22 cellular contexts compared by ENCODE assay signal in genomic region chr3:194368918-194369317, GRCh38. TPM values are rescaled to one million over a fixed set of nuclear protein-coding genes. Genes with fewer than 3 reads are reported as not detected.
DNase-seq lines count a peak whose midpoint lies in the region; TF ChIP-seq lines count a peak whose summit lies in the region.
"Had no signal": no experiment of that assay in that cellular context is flagged by ENCODE, and none has a peak within 500 bp of the region (broad histone marks: within the 10 kb centered on the region; RNA-seq: fewer than 3 reads in every experiment).

No MANE protein-coding gene starts in this region.

- H3K4me3 Mint-ChIP-seq in chondrocyte (ENCODE audit: unreplicated experiment) (no peak overlapping the region), neural progenitor cell (no peak overlapping the region), mesothelial cell of epicardium (no peak overlapping the region)
- H3K4me3 Mint-ChIP-seq: CD4-positive, CD25-positive, alpha-beta regulatory T cell had no signal

- peaks cover 21% of the 10 kb centered on the region for H3F3A ChIP-seq in GM23248 (ENCODE audit: insufficient read depth)
- peaks cover 10% of the 10 kb centered on the region for H3F3A ChIP-seq in neural progenitor cell (ENCODE audit: low read depth)

- no peak for DNase-seq in AG09309 (ENCODE audit: low read depth)
- no peak for DNase-seq in GM23248
- peak; percentile 38 for DNase-seq in chondrocyte (ENCODE audit: low spot score)
- no peak for DNase-seq in neural progenitor cell (ENCODE audit: low spot score)
- DNase-seq in SKM-1 (lab: John Stamatoyannopoulos, UW; ENCODE audit: unreplicated experiment): no peak
- DNase-seq in mesothelial cell of epicardium (ENCODE audit: low spot score in 2 of 2, unreplicated experiment in 2 of 2): no peak
- no peak for DNase-seq in DMS114 treated with DMSO at 0.1 percent for 48 hours (lab: John Stamatoyannopoulos, UW; ENCODE audit: unreplicated experiment)
- no peak for DNase-seq in brain microvascular endothelial cell
- DNase-seq: COR-L47, DMS 273 treated with DMSO at 0.1 percent for 48 hours, GDM1, NCI-H1417 treated with DMSO at 0.1 percent for 48 hours, NCI-H1930, NCI-H345, NCI-H526 had no signal

- H4K20me1 ChIP-seq in GM23248 (ENCODE audit: insufficient read depth) (no peaks in the 10 kb centered on the region), neural progenitor cell (ENCODE audit: low read depth) (no peaks in the 10 kb centered on the region)

- peaks cover 37% of the 10 kb centered on the region for H3K4me1 Mint-ChIP-seq in chondrocyte (ENCODE audit: low read depth)
- H3K4me1 Mint-ChIP-seq in neural progenitor cell: peaks cover 33% of the 10 kb centered on the region
- peaks cover 23% of the 10 kb centered on the region for H3K4me1 Mint-ChIP-seq in mesothelial cell of epicardium

- H2AFZ ChIP-seq in GM23248 (peak overlapping the region; percentile 39; the same call in 1 of the 2 replicates), neural progenitor cell (replicated peaks) (no peak overlapping the region)

- TF ChIP-seq CTCF in AG09309 (IDR thresholded peaks at IDR 0.05; ENCODE audit: control insufficient read depth, insufficient read depth, low read depth, low read length, missing control alignments): no peak
- no peak for TF ChIP-seq CTCF in chondrocyte (IDR thresholded peaks at IDR 0.05)
- TF ChIP-seq CTCF in neural progenitor cell (IDR thresholded peaks at IDR 0.05): no peak
- no peak for TF ChIP-seq CTCF in mesothelial cell of epicardium (IDR thresholded peaks at IDR 0.05; ENCODE audit: unreplicated experiment)
- no peak for TF ChIP-seq CTCF in brain microvascular endothelial cell (IDR thresholded peaks at IDR 0.05; ENCODE audit: low read depth, low read length, missing control alignments)

- H3K27me3 Mint-ChIP-seq in chondrocyte (ENCODE audit: low read depth): peaks cover 21% of the 10 kb centered on the region
- peaks cover 19% of the 10 kb centered on the region for H3K27me3 Mint-ChIP-seq in neural progenitor cell (ENCODE audit: insufficient read depth, low read depth)
- H3K27me3 Mint-ChIP-seq in mesothelial cell of epicardium (ENCODE audit: low read depth): peaks cover 55% of the 10 kb centered on the region

- in situ Hi-C loops in GM23248 (cut with MboI): no loop called here
- in situ Hi-C loops in brain microvascular endothelial cell (cut with HindIII; ENCODE audit: low pct_ligation_motif_present, low sequenced_read_pairs): no loop called here

- H3K79me2 ChIP-seq in GM23248 (ENCODE audit: insufficient read depth) (no peaks in the 10 kb centered on the region), neural progenitor cell (ENCODE audit: low read depth) (no peaks in the 10 kb centered on the region)

- WGBS in GM23248 (ENCODE audit: low coverage in 1 of 2, low lambda C conversion rate in 2 of 2, missing lambda C conversion rate in 2 of 2), 2 experiments: 11 to 16% methylated on average over 6 of the region's 6 CpGs

- H3K9ac ChIP-seq in GM23248: peak overlapping the region; percentile 63
- no peak overlapping the region for H3K9ac ChIP-seq in neural progenitor cell

- H3K36me3 Mint-ChIP-seq in chondrocyte (ENCODE audit: low read depth) (no peaks in the 10 kb centered on the region), neural progenitor cell (no peaks in the 10 kb centered on the region), mesothelial cell of epicardium (no peaks in the 10 kb centered on the region)
- H3K36me3 Mint-ChIP-seq: CD4-positive, CD25-positive, alpha-beta regulatory T cell had no signal

- peak overlapping the region; percentile 51; the same call in 1 of the 2 replicates for H3K27ac ChIP-seq in GM23248
- H3K27ac ChIP-seq in neural progenitor cell: no peak overlapping the region
- no peak overlapping the region for H3K27ac ChIP-seq in brain microvascular endothelial cell
- H3K27ac ChIP-seq: SJSA1 had no signal

- H3K4me2 ChIP-seq in GM23248 (ENCODE audit: unreplicated experiment) (peak overlapping the region; percentile 67), neural progenitor cell (no peak overlapping the region)

- no peak overlapping the region for H3K27ac Mint-ChIP-seq in chondrocyte (ENCODE audit: unreplicated experiment)
- peak overlapping the region; percentile 78 for H3K27ac Mint-ChIP-seq in neural progenitor cell
- H3K27ac Mint-ChIP-seq in mesothelial cell of epicardium: no peak overlapping the region
- H3K27ac Mint-ChIP-seq: CD4-positive, CD25-positive, alpha-beta regulatory T cell; GM23338 had no signal

- H3K4me1 ChIP-seq in GM23248 (ENCODE audit: insufficient read depth): peaks cover 39% of the 10 kb centered on the region
- H3K4me1 ChIP-seq in neural progenitor cell: peaks cover 30% of the 10 kb centered on the region

- H3K9me3 Mint-ChIP-seq in chondrocyte (ENCODE audit: low read depth) (no peaks in the 10 kb centered on the region), neural progenitor cell (no peaks in the 10 kb centered on the region), mesothelial cell of epicardium (no peaks in the 10 kb centered on the region)
- H3K9me3 Mint-ChIP-seq: GM23338 had no signal

- H3K27me3 ChIP-seq in GM23248 (replicated peaks; ENCODE audit: insufficient read depth) (no peaks in the 10 kb centered on the region), neural progenitor cell (peaks cover 12% of the 10 kb centered on the region), brain microvascular endothelial cell (replicated peaks) (peaks cover 35% of the 10 kb centered on the region)
- H3K27me3 ChIP-seq: SJSA1 had no signal

- H3K9me3 ChIP-seq in GM23248 (ENCODE audit: low read depth) (no peaks in the 10 kb centered on the region), neural progenitor cell (ENCODE audit: low read depth) (no peaks in the 10 kb centered on the region)
- H3K9me3 ChIP-seq: SJSA1 had no signal

- H3K36me3 ChIP-seq in GM23248 (ENCODE audit: low read depth) (no peaks in the 10 kb centered on the region), neural progenitor cell (no peaks in the 10 kb centered on the region), brain microvascular endothelial cell (replicated peaks) (no peaks in the 10 kb centered on the region)
- H3K36me3 ChIP-seq: SJSA1 had no signal

- peak overlapping the region; percentile 42 for H3K4me3 ChIP-seq in AG09309 (ENCODE audit: control insufficient read depth, low read depth, low read length)
- H3K4me3 ChIP-seq in GM23248: peak overlapping the region; percentile 53
- no peak overlapping the region for H3K4me3 ChIP-seq in neural progenitor cell
- H3K4me3 ChIP-seq in brain microvascular endothelial cell (ENCODE audit: low read depth, low read length): no peak overlapping the region
- H3K4me3 ChIP-seq: GM12878, SJSA1 had no signal

- H3K9me2 ChIP-seq in GM23248 (ENCODE audit: insufficient read depth): no peaks in the 10 kb centered on the region

RNA-seq across cellular contexts. Expression of gene LRRC15, which starts 0.6 kb away (rescaled TPM):
- total RNA-seq in GM23248 (2014; rRNA removed; shearing (Covaris generic)): 16.4 and 24.2 TPM in 2 replicates
- 20.9 and 21.2 TPM in 2 replicates for polyA plus RNA-seq in GM23248 (2016; fragmentation: Nextera tagmentation; extraction: Ambion mirVana)
- total RNA-seq in chondrocyte (0.18 to 1.7 TPM (median 0.22 TPM) in 3 replicates), neural progenitor cell (ENCODE audit: low replicate concordance) (not detected in 2 replicates), mesothelial cell of epicardium (0.05 TPM in 1 of 3 replicates, not detected in the others)
- total RNA-seq: A673; CD4-positive, CD25-positive, alpha-beta regulatory T cell; GM12878 had no signal
- polyA plus RNA-seq: CD4-positive, CD25-positive, alpha-beta regulatory T cell; GM12878 had no signal

RNA-seq across cellular contexts. Expression of gene CPN2, which starts 17.8 kb away (rescaled TPM):
- total RNA-seq in GM23248 (2014; rRNA removed; shearing (Covaris generic)): not detected in 2 replicates
- polyA plus RNA-seq in GM23248 (2016; fragmentation: Nextera tagmentation; extraction: Ambion mirVana): not detected in 2 replicates
- total RNA-seq in chondrocyte (not detected in 3 replicates), neural progenitor cell (ENCODE audit: low replicate concordance) (not detected in 2 replicates), mesothelial cell of epicardium (not detected in 3 replicates)
- total RNA-seq: A673; CD4-positive, CD25-positive, alpha-beta regulatory T cell; Daoy; GM12878; M059J; SJSA1 had no signal
- polyA plus RNA-seq: CD4-positive, CD25-positive, alpha-beta regulatory T cell; GM12878 had no signal

RNA-seq across cellular contexts. Expression of gene GP5, which starts 30.1 kb away (rescaled TPM):
- 0.11 TPM in 1 of 2 replicates, not detected in the other for total RNA-seq in GM23248 (2014; rRNA removed; shearing (Covaris generic))
- polyA plus RNA-seq in GM23248 (2016; fragmentation: Nextera tagmentation; extraction: Ambion mirVana): not detected in 2 replicates
- total RNA-seq in chondrocyte (0.28 TPM in 1 of 3 replicates, not detected in the others), neural progenitor cell (ENCODE audit: low replicate concordance) (0.03 TPM in 1 of 2 replicates, not detected in the other), mesothelial cell of epicardium (0.11 to 0.16 TPM in 2 of 3 replicates, not detected in the other)
- total RNA-seq: Daoy, GM12878, SJSA1 had no signal
- polyA plus RNA-seq: GM12878 had no signal

Comparison
In these comparisons a context has a peak if more than half of its experiments do, and no peak if none do; other contexts are left out.
1. H3K4me3 ChIP-seq: peak in AG09309 (single experiment) and GM23248 (single experiment); none in neural progenitor cell (single experiment) and brain microvascular endothelial cell (single experiment).